1 cellular context compared by ENCODE assay signal in genomic region chr13:51523082-51523518, GRCh38.
TF ChIP-seq lines count a peak whose summit lies in the region.

No MANE protein-coding gene starts in this region.

TF ChIP-seq in IMR-90, 13 proteins besides CTCF, POLR2A, EP300 and RAD21 (continued from another document):
- TF ChIP-seq BHLHE40 (IDR thresholded peaks at IDR 0.05; ENCODE audit: low read depth, low read length) (0 out of 2 replicates have a peak, but pooled peaks have one; percentile 1), MAFK (IDR thresholded peaks at IDR 0.05; ENCODE audit: low read depth, low read length) (no peak), FOS (IDR thresholded peaks at IDR 0.05; ENCODE audit: low read depth, low read length) (no peak), RFX5 (IDR thresholded peaks at IDR 0.05; ENCODE audit: low read depth, low read length) (no peak), MAZ (IDR thresholded peaks at IDR 0.05; ENCODE audit: borderline replicate concordance, low read depth, low read length) (0 out of 2 replicates have a peak, but pooled peaks have one; percentile 8), CEBPB (IDR thresholded peaks at IDR 0.05; ENCODE audit: low read depth, low read length) (peak; percentile 78)
- TF ChIP-seq, protein P1, sequence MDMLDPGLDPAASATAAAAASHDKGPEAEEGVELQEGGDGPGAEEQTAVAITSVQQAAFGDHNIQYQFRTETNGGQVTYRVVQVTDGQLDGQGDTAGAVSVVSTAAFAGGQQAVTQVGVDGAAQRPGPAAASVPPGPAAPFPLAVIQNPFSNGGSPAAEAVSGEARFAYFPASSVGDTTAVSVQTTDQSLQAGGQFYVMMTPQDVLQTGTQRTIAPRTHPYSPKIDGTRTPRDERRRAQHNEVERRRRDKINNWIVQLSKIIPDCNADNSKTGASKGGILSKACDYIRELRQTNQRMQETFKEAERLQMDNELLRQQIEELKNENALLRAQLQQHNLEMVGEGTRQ (IDR thresholded peaks at IDR 0.05; ENCODE audit: low read depth, low read length): no peak
